ENCODE assay signal across 1 cellular context in genomic region chr5:1332461-1333001, GRCh38.
TF ChIP-seq lines count a peak whose summit lies in the region.

No MANE protein-coding gene starts in this region.

TF ChIP-seq in GM12878, 131 proteins besides CTCF, POLR2A, EP300 and RAD21:
- no peak for TF ChIP-seq BHLHE40 (IDR thresholded peaks at IDR 0.05; ENCODE audit: borderline replicate concordance in 1 of 2, low read depth in 2 of 2, low read length in 1 of 2)
- TF ChIP-seq RAD51 (IDR thresholded peaks at IDR 0.05): no peak
